ENCODE assay signal across 30 cellular contexts in the genomic region with DNA sequence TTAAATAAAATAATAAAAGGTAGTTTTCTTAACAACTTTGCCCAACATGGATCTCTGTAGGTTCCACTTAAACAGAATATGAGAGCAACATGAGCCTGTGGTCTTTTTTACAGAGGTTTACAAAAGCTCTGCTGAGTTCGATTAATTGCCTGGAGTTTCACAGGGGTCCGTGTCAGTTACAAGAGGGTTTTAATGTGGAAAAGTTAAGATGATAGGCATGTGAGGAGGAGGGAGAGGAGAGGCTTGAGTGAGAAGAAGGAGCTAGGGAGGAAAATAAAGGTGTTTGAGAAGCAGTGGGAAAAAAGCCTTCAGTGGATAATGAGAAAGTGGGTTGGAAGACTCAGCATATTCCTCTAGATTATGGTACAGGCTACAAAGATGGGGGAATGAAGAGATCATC.
"Had no signal": no experiment of that assay in that cellular context is flagged by ENCODE, and none has a peak within 500 bp of the region (broad histone marks: within the 10 kb centered on the region; RNA-seq: fewer than 3 reads in every experiment).

No MANE protein-coding gene starts in this region.

- H3K4me1 Mint-ChIP-seq: activated CD4-positive, alpha-beta T cell treated with anti-CD3 and anti-CD28 coated beads, Interleukin-2, amount 10 ng/mL, durations not matched to agents 24 days and 14 days; activated naive CD4-positive, alpha-beta T cell treated with anti-CD3 and anti-CD28 coated beads, Interleukin-2, amount 50 U/mL, for 24 hours; activated naive CD8-positive, alpha-beta T cell treated with anti-CD3 and anti-CD28 coated beads, Interleukin-2, amount 10 ng/mL, durations not matched to agents 7 days and 5 days; activated T-helper 17 cell treated with anti-CD3 and anti-CD28 coated beads, Interleukin-2, amount 50 U/mL, for 72 hours had no signal

- H3K36me3 Mint-ChIP-seq: activated naive CD4-positive, alpha-beta T cell treated with anti-CD3 and anti-CD28 coated beads, Interleukin-2, amount 50 U/mL, for 24 hours; activated naive CD8-positive, alpha-beta T cell treated with anti-CD3 and anti-CD28 coated beads, Interleukin-2, amount 10 ng/mL, durations not matched to agents 7 days and 5 days had no signal

- H3K4me3 Mint-ChIP-seq: activated CD4-positive, alpha-beta T cell treated with anti-CD3 and anti-CD28 coated beads, Interleukin-2, amount 10 ng/mL, durations not matched to agents 24 days and 14 days; activated CD8-positive, alpha-beta T cell treated with anti-CD3 and anti-CD28 coated beads for 36 hours; activated naive CD4-positive, alpha-beta T cell treated with anti-CD3 and anti-CD28 coated beads, Interleukin-2, amount 50 U/mL, for 24 hours; activated naive CD8-positive, alpha-beta T cell treated with anti-CD3 and anti-CD28 coated beads, Interleukin-2, amount 10 ng/mL, durations not matched to agents 7 days and 5 days; activated T-cell treated with anti-CD3 and anti-CD28 coated beads, Interleukin-2, amount 50 U/mL, for 72 hours; activated T-helper 17 cell treated with anti-CD3 and anti-CD28 coated beads, Interleukin-2, amount 50 U/mL, for 72 hours had no signal

- ATAC-seq: activated CD8-positive, alpha-beta T cell treated with anti-CD3 and anti-CD28 coated beads for 36 hours; activated T-cell treated with anti-CD3 and anti-CD28 coated beads, Interleukin-2, amount 50 U/mL, for 72 hours; activated T-helper 17 cell treated with anti-CD3 and anti-CD28 coated beads, Interleukin-2, amount 50 U/mL, for 72 hours had no signal

- H3K9me3 ChIP-seq: ascending aorta, breast epithelium, MG63 had no signal

- DNase-seq: activated CD4-positive, alpha-beta T cell treated with anti-CD3 and anti-CD28 coated beads for 1 hour; activated CD4-positive, alpha-beta T cell treated with anti-CD3 and anti-CD28 coated beads, Interleukin-2, amount 10 ng/mL, durations not matched to agents 24 days and 14 days; activated CD4-positive, alpha-beta T cell treated with anti-CD3 and anti-CD28 coated beads, Interleukin-2, amount 50 U/mL, for 4 hours; activated CD4-positive, CD25-positive, alpha-beta regulatory T cell; activated CD8-positive, alpha-beta T cell treated with anti-CD3 and anti-CD28 coated beads for 36 hours; activated effector memory CD4-positive, alpha-beta T cell treated with anti-CD3 and anti-CD28 coated beads, Interleukin-2, amount 50 U/mL, for 16 hours; activated naive CD4-positive, alpha-beta T cell; activated naive CD8-positive, alpha-beta T cell treated with anti-CD3 and anti-CD28 coated beads, Interleukin-2, amount 10 ng/mL, durations not matched to agents 7 days and 5 days; activated T-cell treated with anti-CD3 and anti-CD28 coated beads, Interleukin-2, amount 50 U/mL, for 1 hour; activated T-cell treated with anti-CD3 and anti-CD28 coated beads, Interleukin-2, amount 50 U/mL, for 72 hours; amygdala; Kasumi-1; KBM-7; MG63; NCI-H1048; NCI-H1105 treated with DMSO at 0.1 percent for 48 hours; NCI-H1436; NCI-H1694 treated with DMSO at 0.1 percent for 48 hours; NCI-H2029; NCI-H345; NCI-H526; NCI-H748 treated with DMSO at 0.1 percent for 48 hours; NK-92 treated with Interleukin-12 subunit alpha and Interleukin-12 subunit beta, amount 100 ng/mL, for 24 hours; Right ventricle myocardium superior; T1000; WERI-Rb-1 had no signal

- H3K27me3 ChIP-seq: ascending aorta, breast epithelium, MG63 had no signal

- H3K4me1 ChIP-seq: breast epithelium had no signal

- H3K4me3 ChIP-seq: ascending aorta, breast epithelium, MG63 had no signal

- H3K9me3 Mint-ChIP-seq: activated CD4-positive, alpha-beta T cell treated with anti-CD3 and anti-CD28 coated beads, Interleukin-2, amount 10 ng/mL, durations not matched to agents 24 days and 14 days; activated CD8-positive, alpha-beta T cell treated with anti-CD3 and anti-CD28 coated beads for 36 hours; activated naive CD4-positive, alpha-beta T cell treated with anti-CD3 and anti-CD28 coated beads, Interleukin-2, amount 50 U/mL, for 24 hours; activated naive CD8-positive, alpha-beta T cell treated with anti-CD3 and anti-CD28 coated beads, Interleukin-2, amount 10 ng/mL, durations not matched to agents 7 days and 5 days; activated T-cell treated with anti-CD3 and anti-CD28 coated beads, Interleukin-2, amount 50 U/mL, for 72 hours; activated T-helper 17 cell treated with anti-CD3 and anti-CD28 coated beads, Interleukin-2, amount 50 U/mL, for 72 hours had no signal

- H3K27ac Mint-ChIP-seq: activated CD4-positive, alpha-beta T cell treated with anti-CD3 and anti-CD28 coated beads, Interleukin-2, amount 10 ng/mL, durations not matched to agents 24 days and 14 days; activated CD8-positive, alpha-beta T cell treated with anti-CD3 and anti-CD28 coated beads for 36 hours; activated naive CD4-positive, alpha-beta T cell treated with anti-CD3 and anti-CD28 coated beads, Interleukin-2, amount 50 U/mL, for 24 hours; activated naive CD8-positive, alpha-beta T cell treated with anti-CD3 and anti-CD28 coated beads, Interleukin-2, amount 10 ng/mL, durations not matched to agents 7 days and 5 days; activated T-cell treated with anti-CD3 and anti-CD28 coated beads, Interleukin-2, amount 50 U/mL, for 72 hours; activated T-helper 17 cell treated with anti-CD3 and anti-CD28 coated beads, Interleukin-2, amount 50 U/mL, for 72 hours had no signal

- H3K27ac ChIP-seq: breast epithelium, WERI-Rb-1 had no signal

- H3K27me3 Mint-ChIP-seq: activated CD4-positive, alpha-beta T cell treated with anti-CD3 and anti-CD28 coated beads, Interleukin-2, amount 10 ng/mL, durations not matched to agents 24 days and 14 days; activated CD8-positive, alpha-beta T cell treated with anti-CD3 and anti-CD28 coated beads for 36 hours; activated naive CD4-positive, alpha-beta T cell treated with anti-CD3 and anti-CD28 coated beads, Interleukin-2, amount 50 U/mL, for 24 hours; activated naive CD8-positive, alpha-beta T cell treated with anti-CD3 and anti-CD28 coated beads, Interleukin-2, amount 10 ng/mL, durations not matched to agents 7 days and 5 days had no signal

- H3K36me3 ChIP-seq: ascending aorta, breast epithelium, MG63, WERI-Rb-1 had no signal
